Comparison of ENCODE assay signal across 8 cellular contexts in genomic region chr11:78414321-78415051, GRCh38. TPM values are rescaled to one million over a fixed set of nuclear protein-coding genes. Genes with fewer than 3 reads are reported as not detected.
DNase-seq lines count a peak whose midpoint lies in the region; ATAC-seq and TF ChIP-seq lines count a peak whose summit lies in the region.

No MANE protein-coding gene starts in this region.

- CTCF ChIA-PET in SK-N-SH (lab: Yijun Ruan, JAX) = interaction anchor here (0.6 to 7.2 kb wide), 10 partner anchors 15 to 275 kb away, joined by 3 to 110 read pairs (median 4); partner anchors contain the start of gene ALG8

- TF ChIP-seq CTCF in SK-N-SH (IDR thresholded peaks at IDR 0.05) (peak; percentile 73), OCI-LY3 (IDR thresholded peaks at IDR 0.05; ENCODE audit: low read depth, low read length) (peak; percentile 69), fibroblast of lung (conservative IDR thresholded peaks at IDR 0.05 in 1 of 2, IDR thresholded peaks at IDR 0.05 in 1 of 2; ENCODE audit: low read depth in 1 of 2, low read length in 2 of 2) (peak; percentile 26 to 68), tibial artery (IDR thresholded peaks at IDR 0.05) (peak; percentile 36 to 45)

- peaks cover 12 to 22% of the 10 kb centered on the region in 2 experiments; a peak in 3 of 4 replicates for H3K4me1 ChIP-seq in SK-N-SH (ENCODE audit: control insufficient read depth in 1 of 2, insufficient read depth in 2 of 2, low read depth in 1 of 2, low read length in 1 of 2)
- peaks cover 34% of the 10 kb centered on the region for H3K4me1 ChIP-seq in OCI-LY3 (ENCODE audit: low read length)
- peaks cover 13% of the 10 kb centered on the region for H3K4me1 ChIP-seq in fibroblast of lung (ENCODE audit: control insufficient read depth, extremely low read depth, insufficient read depth, low read length)
- H3K4me1 ChIP-seq in tibial artery = peaks cover 0 to 36% (median 11%) of the 10 kb centered on the region in 4 donors

- ATAC-seq in SK-N-SH treated with all-trans-retinoic acid at 6 μM for 48 hours (no peak), HG03342 (IDR thresholded peaks at IDR 0.05; ENCODE audit: unreplicated experiment) (no peak)

- no peaks in the 10 kb centered on the region for H4K20me1 ChIP-seq in SK-N-SH (ENCODE audit: insufficient read depth)
- peaks cover 4% of the 10 kb centered on the region; the same call in 1 of the 2 replicates for H4K20me1 ChIP-seq in OCI-LY3 (ENCODE audit: insufficient read depth, low read length)
- no peaks in the 10 kb centered on the region for H4K20me1 ChIP-seq in fibroblast of lung (ENCODE audit: control insufficient read depth, extremely low read depth, insufficient read depth, low read length)

- H3K9ac ChIP-seq in SK-N-SH (no peak overlapping the region), OCI-LY3 (ENCODE audit: low read length) (no peak overlapping the region), fibroblast of lung (ENCODE audit: insufficient read depth, low read length) (no peak overlapping the region)

- DNase-seq in SK-N-SH = peak; percentile 30
- DNase-seq in fibroblast of lung (ENCODE audit: low read depth in 2 of 2) = peak in 1 of 2 donors; percentile 59
- DNase-seq in tibial artery = no peak
- DNase-seq in stimulated activated CD4-positive, alpha-beta T cell treated with anti-CD3 and anti-CD28 coated beads, Interleukin-4, amount 100 ng/mL, for 1 hour = no peak
- no peak for DNase-seq in amygdala (lab: John Stamatoyannopoulos, UW)

- 85% methylated on average over 14 of the region's 14 CpGs for WGBS in SK-N-SH (ENCODE audit: low lambda C conversion rate)

- H3K27ac ChIP-seq in SK-N-SH (ENCODE audit: low read depth in 2 of 2, low read length in 1 of 2) = peak overlapping the region in 1 of 2 experiments; percentile 100; a peak in 2 of 4 replicates
- no peak overlapping the region for H3K27ac ChIP-seq in OCI-LY3 (ENCODE audit: low read length)
- no peak overlapping the region for H3K27ac ChIP-seq in fibroblast of lung (ENCODE audit: insufficient read depth, low read length)
- peak overlapping the region in 1 of 2 donors; percentile 100 for H3K27ac ChIP-seq in tibial artery

- POLR2A ChIA-PET in SK-N-SH (lab: Yijun Ruan, JAX) = interaction anchor here (1.0 kb wide), 1 partner anchor 186 kb away, joined by 3 read pairs; no protein-coding TSS in a partner anchor

- intact Hi-C loops in tibial artery (cut with DNase I; ENCODE audit: low total_unique reads) = loop anchor here (5.0 kb wide), 3 partner anchors 158 to 252 kb away; partner anchors contain the start of gene NARS2

- peaks cover 33% of the 10 kb centered on the region for H3F3A ChIP-seq in SK-N-SH (replicated peaks; ENCODE audit: insufficient read depth)

- H3K9me3 ChIP-seq in SK-N-SH = no peaks in the 10 kb centered on the region
- 0 out of 2 replicates have a peak, but pooled peaks cover 6% of the 10 kb centered on the region for H3K9me3 ChIP-seq in OCI-LY3 (ENCODE audit: insufficient read depth, low read length)
- no peaks in the 10 kb centered on the region for H3K9me3 ChIP-seq in fibroblast of lung (ENCODE audit: control insufficient read depth, insufficient read depth, low read depth, low read length)
- H3K9me3 ChIP-seq in tibial artery = peaks cover 0 to 12% (median 7%) of the 10 kb centered on the region in 3 donors

- TF ChIP-seq RAD21 in SK-N-SH (IDR thresholded peaks at IDR 0.05; ENCODE audit: low read length) = peak; percentile 59

- H3K9me2 ChIP-seq in SK-N-SH = no peaks in the 10 kb centered on the region

- H2AFZ ChIP-seq in SK-N-SH (ENCODE audit: low read depth) = no peak overlapping the region
- no peak overlapping the region for H2AFZ ChIP-seq in OCI-LY3 (ENCODE audit: low read depth, low read length)
- H2AFZ ChIP-seq in fibroblast of lung (ENCODE audit: low read length) = no peak overlapping the region

- H3K27me3 ChIP-seq in SK-N-SH (ENCODE audit: insufficient read depth) (no peaks in the 10 kb centered on the region), OCI-LY3 (ENCODE audit: low read depth, low read length) (no peaks in the 10 kb centered on the region), fibroblast of lung (ENCODE audit: control insufficient read depth, insufficient read depth, low read length) (no peaks in the 10 kb centered on the region), tibial artery (no peaks in the 10 kb centered on the region)

- H3K79me2 ChIP-seq in SK-N-SH (ENCODE audit: insufficient read depth) = peaks cover 64% of the 10 kb centered on the region
- H3K79me2 ChIP-seq in OCI-LY3 (ENCODE audit: low read length) = peaks cover 20% of the 10 kb centered on the region; the same call in 1 of the 2 replicates
- peaks cover 8% of the 10 kb centered on the region for H3K79me2 ChIP-seq in fibroblast of lung (ENCODE audit: control insufficient read depth, insufficient read depth, low read length)

- H3K36me3 ChIP-seq in SK-N-SH (replicated peaks in 1 of 2; ENCODE audit: control insufficient read depth in 1 of 2, insufficient read depth in 2 of 2, low read length in 1 of 2) = peaks cover 0 to 7% of the 10 kb centered on the region in 2 experiments
- H3K36me3 ChIP-seq in OCI-LY3 (replicated peaks; ENCODE audit: low read depth, low read length) = peaks cover 8% of the 10 kb centered on the region
- H3K36me3 ChIP-seq in fibroblast of lung (ENCODE audit: control insufficient read depth, insufficient read depth, low read length) = no peaks in the 10 kb centered on the region
- H3K36me3 ChIP-seq in tibial artery = peaks cover 3 to 6% (median 5%) of the 10 kb centered on the region in 3 donors

- no peak for TF ChIP-seq EP300 in SK-N-SH (IDR thresholded peaks at IDR 0.05; ENCODE audit: borderline replicate concordance in 1 of 2, low read depth in 1 of 2, low read length in 1 of 2)

- H3K4me3 ChIP-seq in SK-N-SH (ENCODE audit: low read depth in 2 of 2, low read length in 1 of 2) = no peak overlapping the region; a peak in 1 of 4 replicates
- H3K4me3 ChIP-seq in OCI-LY3 (ENCODE audit: low read length) = no peak overlapping the region
- no peak overlapping the region for H3K4me3 ChIP-seq in fibroblast of lung (replicated peaks in 1 of 4; ENCODE audit: control extremely low read depth in 1 of 4, insufficient read depth in 1 of 4, low read depth in 3 of 4, low read length in 4 of 4)
- H3K4me3 ChIP-seq in tibial artery = no peak overlapping the region

- H3K4me2 ChIP-seq in SK-N-SH = no peak overlapping the region
- peak overlapping the region; percentile 80; the same call in 1 of the 2 replicates for H3K4me2 ChIP-seq in OCI-LY3 (ENCODE audit: low read length)
- no peak overlapping the region for H3K4me2 ChIP-seq in fibroblast of lung (ENCODE audit: extremely low read depth, insufficient read depth, low read length)

TF ChIP-seq in SK-N-SH, 30 proteins besides CTCF, POLR2A, EP300 and RAD21:
- TF ChIP-seq SMC3 (IDR thresholded peaks at IDR 0.05; ENCODE audit: low read depth, low read length) (peak; percentile 22; the same call in 1 of the 2 replicates), NFIC (IDR thresholded peaks at IDR 0.05; ENCODE audit: borderline replicate concordance) (no peak)

TF ChIP-seq in SK-N-SH treated with all-trans-retinoic acid at 6 μM for 48 hours, 23 proteins besides CTCF, POLR2A, EP300 and RAD21:
- no peak for TF ChIP-seq ZNF565 (CRISPR knock-in tag; conservative IDR thresholded peaks at IDR 0.05; ENCODE audit: low read depth)
- no peak for TF ChIP-seq GLIS3 (CRISPR knock-in tag; IDR thresholded peaks at IDR 0.05)
- TF ChIP-seq SNAI2 (CRISPR knock-in tag; IDR thresholded peaks at IDR 0.05) = no peak
- TF ChIP-seq ZFP3 (CRISPR knock-in tag; IDR thresholded peaks at IDR 0.05) = no peak
- no peak for TF ChIP-seq ZFP30 (CRISPR knock-in tag; IDR thresholded peaks at IDR 0.05)
- no peak for TF ChIP-seq ISL1 (CRISPR knock-in tag; IDR thresholded peaks at IDR 0.05)
- no peak for TF ChIP-seq TOX (CRISPR knock-in tag; IDR thresholded peaks at IDR 0.05; ENCODE audit: borderline replicate concordance)
- TF ChIP-seq TSHZ2 (CRISPR knock-in tag; IDR thresholded peaks at IDR 0.05) = no peak
TF ChIP-seq in SK-N-SH treated with all-trans-retinoic acid at 6 μM for 48 hours: peak in this region for 0.

RNA-seq across cellular contexts. Expression of gene GAB2, which starts 3.1 kb away (rescaled TPM):
- polyA plus RNA-seq in SK-N-SH (2012; rRNA removed) (5.6 and 6.0 TPM in 2 replicates), fibroblast of lung (6.4 and 7.1 TPM in 2 replicates)
- 4.1 and 5.4 TPM in 2 replicates for polyA plus RNA-seq in SK-N-SH (2012; cell fraction: cytosol; rRNA removed)
- polyA plus RNA-seq in SK-N-SH (2012; cell fraction: nucleus; rRNA removed) = 8.6 and 9.0 TPM in 2 replicates
- 12.8 and 14.0 TPM in 2 replicates for total RNA-seq in fibroblast of lung
- polyA plus RNA-seq in fibroblast of lung (2012) = 5.3 and 8.7 TPM in 2 replicates
- polyA minus RNA-seq in fibroblast of lung (ENCODE audit: low replicate concordance) = 14.8 and 18.8 TPM in 2 replicates
